ENCODE assay signal across 12 cellular contexts in genomic region chr12:116171549-116171948, GRCh38.
DNase-seq lines count a peak whose midpoint lies in the region; ATAC-seq lines count a peak whose summit lies in the region.
"Had no signal": no experiment of that assay in that cellular context is flagged by ENCODE, and none has a peak within 500 bp of the region (broad histone marks: within the 10 kb centered on the region; RNA-seq: fewer than 3 reads in every experiment).

No MANE protein-coding gene starts in this region.

- H3K27ac Mint-ChIP-seq in activated naive CD4-positive, alpha-beta T cell treated with anti-CD3 and anti-CD28 coated beads, Interleukin-2, amount 50 U/mL, for 24 hours: peak overlapping the region; percentile 89
- peak overlapping the region; percentile 95 for H3K27ac Mint-ChIP-seq in activated CD4-positive, alpha-beta memory T cell treated with anti-CD3 and anti-CD28 coated beads, Interleukin-2, amount 10 ng/mL, durations not matched to agents 7 days and 5 days
- peak overlapping the region; percentile 91 for H3K27ac Mint-ChIP-seq in stimulated activated naive B cell treated with anti-CD40 and anti-IgM and Interleukin-4, amounts not matched to agents 10 μg/mL and 1 μg/mL and 100 μg/mL, for 72 hours
- H3K27ac Mint-ChIP-seq: IgD-negative memory B cell had no signal

- intact Hi-C loops in aorta (cut with DNase I): no loop called here

- ATAC-seq in stimulated activated naive B cell treated with anti-CD40 and anti-IgM and Interleukin-4, amounts not matched to agents 10 μg/mL and 1 μg/mL and 100 μg/mL, for 72 hours (replicated peaks): peak in 1 of 2 donors; percentile 15
- no peak for ATAC-seq in aorta (ENCODE audit: low FRiP score)

- no peaks in the 10 kb centered on the region for H3K27me3 Mint-ChIP-seq in activated naive CD4-positive, alpha-beta T cell treated with anti-CD3 and anti-CD28 coated beads, Interleukin-2, amount 50 U/mL, for 24 hours
- H3K27me3 Mint-ChIP-seq in activated CD4-positive, alpha-beta memory T cell treated with anti-CD3 and anti-CD28 coated beads, Interleukin-2, amount 10 ng/mL, durations not matched to agents 7 days and 5 days: no peaks in the 10 kb centered on the region
- no peaks in the 10 kb centered on the region for H3K27me3 Mint-ChIP-seq in stimulated activated naive B cell treated with anti-CD40 and anti-IgM and Interleukin-4, amounts not matched to agents 10 μg/mL and 1 μg/mL and 100 μg/mL, for 72 hours
- H3K27me3 Mint-ChIP-seq: IgD-negative memory B cell had no signal

- POLR2A ChIA-PET in activated CD4-positive, alpha-beta memory T cell treated with anti-CD3 and anti-CD28 coated beads, Interleukin-2, amount 10 ng/mL, durations not matched to agents 7 days and 5 days (lab: Charles Lee): interaction anchor here (1.2 to 1.4 kb wide), 3 partner anchors 34 to 388 kb away, joined by 3 read pairs; partner anchors contain the start of gene MAP1LC3B2

- peaks cover 4% of the 10 kb centered on the region for H3K36me3 Mint-ChIP-seq in activated naive CD4-positive, alpha-beta T cell treated with anti-CD3 and anti-CD28 coated beads, Interleukin-2, amount 50 U/mL, for 24 hours
- H3K36me3 Mint-ChIP-seq in activated CD4-positive, alpha-beta memory T cell treated with anti-CD3 and anti-CD28 coated beads, Interleukin-2, amount 10 ng/mL, durations not matched to agents 7 days and 5 days (ENCODE audit: low read depth): peaks cover 5% of the 10 kb centered on the region
- H3K36me3 Mint-ChIP-seq in stimulated activated naive B cell treated with anti-CD40 and anti-IgM and Interleukin-4, amounts not matched to agents 10 μg/mL and 1 μg/mL and 100 μg/mL, for 72 hours: peaks cover 0 to 8% of the 10 kb centered on the region in 2 donors
- H3K36me3 Mint-ChIP-seq: IgD-negative memory B cell had no signal

- no peaks in the 10 kb centered on the region for H3K36me3 ChIP-seq in aorta (ENCODE audit: control insufficient read depth in 1 of 2, insufficient read depth in 2 of 2, low read length in 1 of 2)

- no peak for DNase-seq in activated naive CD4-positive, alpha-beta T cell (lab: John Stamatoyannopoulos, UW)
- no peak for DNase-seq in activated CD4-positive, alpha-beta memory T cell treated with anti-CD3 and anti-CD28 coated beads, Interleukin-2, amount 10 ng/mL, durations not matched to agents 7 days and 5 days
- peak; percentile 22 for DNase-seq in fibroblast of peridontal ligament (ENCODE audit: extremely low read depth)
- DNase-seq in stimulated activated naive B cell treated with anti-CD40 and anti-IgM and Interleukin-4, amounts not matched to agents 10 μg/mL and 1 μg/mL and 100 μg/mL, for 72 hours: no peak
- no peak for DNase-seq in aorta
- no peak for DNase-seq in central memory CD4-positive, alpha-beta T cell
- DNase-seq in NCI-H1436 treated with DMSO at 0.1 percent for 48 hours (lab: John Stamatoyannopoulos, UW): no peak
- DNase-seq: GDM1, NCI-H187 treated with DMSO at 0.1 percent for 48 hours, retina had no signal

- WGBS in aorta, 2 donors: 24 to 34% methylated on average over 3 of the region's 3 CpGs

- peaks cover 2 to 3% of the 10 kb centered on the region in 2 donors for H3K4me1 ChIP-seq in aorta (ENCODE audit: control insufficient read depth in 1 of 2, insufficient read depth in 2 of 2, low read length in 2 of 2)

- no peaks in the 10 kb centered on the region for H3K9me3 Mint-ChIP-seq in activated naive CD4-positive, alpha-beta T cell treated with anti-CD3 and anti-CD28 coated beads, Interleukin-2, amount 50 U/mL, for 24 hours
- no peaks in the 10 kb centered on the region for H3K9me3 Mint-ChIP-seq in activated CD4-positive, alpha-beta memory T cell treated with anti-CD3 and anti-CD28 coated beads, Interleukin-2, amount 10 ng/mL, durations not matched to agents 7 days and 5 days
- H3K9me3 Mint-ChIP-seq in stimulated activated naive B cell treated with anti-CD40 and anti-IgM and Interleukin-4, amounts not matched to agents 10 μg/mL and 1 μg/mL and 100 μg/mL, for 72 hours: no peaks in the 10 kb centered on the region
- H3K9me3 Mint-ChIP-seq: IgD-negative memory B cell had no signal

- H3K27me3 ChIP-seq in aorta (ENCODE audit: control insufficient read depth in 1 of 2, insufficient read depth in 2 of 2, low read length in 1 of 2): no peaks in the 10 kb centered on the region

- no peak overlapping the region for H3K27ac ChIP-seq in aorta (ENCODE audit: low read depth in 1 of 2, low read length in 2 of 2)

- H3K4me3 Mint-ChIP-seq in activated naive CD4-positive, alpha-beta T cell treated with anti-CD3 and anti-CD28 coated beads, Interleukin-2, amount 50 U/mL, for 24 hours: peak overlapping the region; percentile 72
- peak overlapping the region; percentile 69 for H3K4me3 Mint-ChIP-seq in activated CD4-positive, alpha-beta memory T cell treated with anti-CD3 and anti-CD28 coated beads, Interleukin-2, amount 10 ng/mL, durations not matched to agents 7 days and 5 days
- peak overlapping the region; percentile 81 to 85 for H3K4me3 Mint-ChIP-seq in stimulated activated naive B cell treated with anti-CD40 and anti-IgM and Interleukin-4, amounts not matched to agents 10 μg/mL and 1 μg/mL and 100 μg/mL, for 72 hours

- no peak overlapping the region for H3K4me3 ChIP-seq in aorta (ENCODE audit: low read length in 2 of 2)

- CTCF ChIA-PET in activated CD4-positive, alpha-beta memory T cell treated with anti-CD3 and anti-CD28 coated beads, Interleukin-2, amount 10 ng/mL, durations not matched to agents 7 days and 5 days (lab: Charles Lee): interaction anchor here (1.0 to 1.5 kb wide), 3 partner anchors 24 to 34 kb away, joined by 3 to 6 read pairs (median 4); no protein-coding TSS in a partner anchor

- no peaks in the 10 kb centered on the region for H3K9me3 ChIP-seq in aorta (ENCODE audit: control insufficient read depth, low read length)

- H3K4me1 Mint-ChIP-seq in activated naive CD4-positive, alpha-beta T cell treated with anti-CD3 and anti-CD28 coated beads, Interleukin-2, amount 50 U/mL, for 24 hours: peaks cover 72% of the 10 kb centered on the region
- H3K4me1 Mint-ChIP-seq in activated CD4-positive, alpha-beta memory T cell treated with anti-CD3 and anti-CD28 coated beads, Interleukin-2, amount 10 ng/mL, durations not matched to agents 7 days and 5 days: peaks cover 48% of the 10 kb centered on the region
- H3K4me1 Mint-ChIP-seq in stimulated activated naive B cell treated with anti-CD40 and anti-IgM and Interleukin-4, amounts not matched to agents 10 μg/mL and 1 μg/mL and 100 μg/mL, for 72 hours: peaks cover 33 to 46% of the 10 kb centered on the region in 2 donors
